In the genomic region with DNA sequence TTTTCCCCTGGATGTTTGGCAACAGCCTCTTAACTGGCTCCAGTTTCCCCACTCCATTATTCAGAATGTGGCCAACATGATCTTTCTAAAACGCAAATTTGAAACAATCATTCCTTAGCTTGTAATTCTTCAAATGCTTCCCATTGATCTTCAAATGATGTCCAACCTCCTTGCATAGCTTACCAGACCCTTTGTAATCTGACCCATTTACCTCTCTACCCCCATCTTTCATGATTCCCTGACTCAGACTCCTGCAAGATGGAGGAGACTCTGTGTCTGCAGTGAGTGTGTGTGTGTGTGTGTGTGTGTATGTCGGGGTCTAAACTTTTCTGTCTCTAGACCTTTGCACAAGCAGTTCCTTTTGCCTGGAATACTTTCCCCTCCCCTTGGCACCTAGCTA, we compare ENCODE assay signal across 2 cellular contexts.
TF ChIP-seq lines count a peak whose summit lies in the region.

No MANE protein-coding gene starts in this region.

TF ChIP-seq in SK-N-SH treated with all-trans-retinoic acid at 6 μM for 48 hours, 23 proteins besides CTCF, POLR2A, EP300 and RAD21 (continued from another document):
- TF ChIP-seq, protein P1, sequence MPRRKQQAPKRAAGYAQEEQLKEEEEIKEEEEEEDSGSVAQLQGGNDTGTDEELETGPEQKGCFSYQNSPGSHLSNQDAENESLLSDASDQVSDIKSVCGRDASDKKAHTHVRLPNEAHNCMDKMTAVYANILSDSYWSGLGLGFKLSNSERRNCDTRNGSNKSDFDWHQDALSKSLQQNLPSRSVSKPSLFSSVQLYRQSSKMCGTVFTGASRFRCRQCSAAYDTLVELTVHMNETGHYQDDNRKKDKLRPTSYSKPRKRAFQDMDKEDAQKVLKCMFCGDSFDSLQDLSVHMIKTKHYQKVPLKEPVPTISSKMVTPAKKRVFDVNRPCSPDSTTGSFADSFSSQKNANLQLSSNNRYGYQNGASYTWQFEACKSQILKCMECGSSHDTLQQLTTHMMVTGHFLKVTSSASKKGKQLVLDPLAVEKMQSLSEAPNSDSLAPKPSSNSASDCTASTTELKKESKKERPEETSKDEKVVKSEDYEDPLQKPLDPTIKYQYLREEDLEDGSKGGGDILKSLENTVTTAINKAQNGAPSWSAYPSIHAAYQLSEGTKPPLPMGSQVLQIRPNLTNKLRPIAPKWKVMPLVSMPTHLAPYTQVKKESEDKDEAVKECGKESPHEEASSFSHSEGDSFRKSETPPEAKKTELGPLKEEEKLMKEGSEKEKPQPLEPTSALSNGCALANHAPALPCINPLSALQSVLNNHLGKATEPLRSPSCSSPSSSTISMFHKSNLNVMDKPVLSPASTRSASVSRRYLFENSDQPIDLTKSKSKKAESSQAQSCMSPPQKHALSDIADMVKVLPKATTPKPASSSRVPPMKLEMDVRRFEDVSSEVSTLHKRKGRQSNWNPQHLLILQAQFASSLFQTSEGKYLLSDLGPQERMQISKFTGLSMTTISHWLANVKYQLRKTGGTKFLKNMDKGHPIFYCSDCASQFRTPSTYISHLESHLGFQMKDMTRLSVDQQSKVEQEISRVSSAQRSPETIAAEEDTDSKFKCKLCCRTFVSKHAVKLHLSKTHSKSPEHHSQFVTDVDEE (CRISPR knock-in tag; IDR thresholded peaks at IDR 0.05) = no peak

TF ChIP-seq in SK-N-SH, 30 proteins besides CTCF, POLR2A, EP300 and RAD21 (continued from another document):
- no peak for TF ChIP-seq FOSL2 (IDR thresholded peaks at IDR 0.05; ENCODE audit: borderline replicate concordance, low read depth)
